ENCODE assay signal across 13 cellular contexts in genomic region chr9:71741841-71742648, GRCh38. TPM values are rescaled to one million over a fixed set of nuclear protein-coding genes. Genes with fewer than 3 reads are reported as not detected.
A peak's percentile ranks its signal among the peaks of the same experiment; 100 is the strongest.
DNase-seq lines count a peak whose midpoint lies in the region; ATAC-seq and TF ChIP-seq lines count a peak whose summit lies in the region.
"Had no signal": no experiment of that assay in that cellular context is flagged by ENCODE, and none has a peak within 500 bp of the region (broad histone marks: within the 10 kb centered on the region; RNA-seq: fewer than 3 reads in every experiment).

No MANE protein-coding gene starts in this region.

- peaks cover 10 to 35% (median 14%) of the 10 kb centered on the region in 3 experiments for H3K36me3 ChIP-seq in naive thymus-derived CD4-positive, alpha-beta T cell (ENCODE audit: control insufficient read depth in 2 of 3, insufficient read depth in 3 of 3, low read length in 3 of 3)
- H3K36me3 ChIP-seq in WERI-Rb-1: no peaks in the 10 kb centered on the region

- H3K27ac Mint-ChIP-seq in naive thymus-derived CD4-positive, alpha-beta T cell: peak overlapping the region in 5 of 9 donors; percentile 11 to 71 (median 46)
- H3K27ac Mint-ChIP-seq in effector memory CD8-positive, alpha-beta T cell: peak overlapping the region in 1 of 2 donors; percentile 33
- H3K27ac Mint-ChIP-seq: activated T-helper 17 cell treated with anti-CD3 and anti-CD28 coated beads, Interleukin-2, amount 50 U/mL, for 72 hours; nephron progenitor cell; stimulated activated naive CD8-positive, alpha-beta T cell treated with anti-CD3 and anti-CD28 coated beads, Interleukin-15, Interleukin-2, amounts not matched to agents 100 ng/mL and 50 ng/mL, for 24 hours had no signal

- CTCF ChIA-PET in naive thymus-derived CD4-positive, alpha-beta T cell (lab: Charles Lee): no interaction called here

- peaks cover 10 to 51% (median 38%) of the 10 kb centered on the region in 5 donors for H3K36me3 Mint-ChIP-seq in naive thymus-derived CD4-positive, alpha-beta T cell
- H3K36me3 Mint-ChIP-seq in effector memory CD8-positive, alpha-beta T cell (ENCODE audit: insufficient read depth): peaks cover 85% of the 10 kb centered on the region

- no peaks in the 10 kb centered on the region for H3K27me3 Mint-ChIP-seq in naive thymus-derived CD4-positive, alpha-beta T cell
- H3K27me3 Mint-ChIP-seq in effector memory CD8-positive, alpha-beta T cell: no peaks in the 10 kb centered on the region
- H3K27me3 Mint-ChIP-seq: activated T-helper 17 cell treated with anti-CD3 and anti-CD28 coated beads, Interleukin-2, amount 50 U/mL, for 72 hours; stimulated activated naive CD8-positive, alpha-beta T cell treated with anti-CD3 and anti-CD28 coated beads, Interleukin-15, Interleukin-2, amounts not matched to agents 100 ng/mL and 50 ng/mL, for 24 hours had no signal

- no peaks in the 10 kb centered on the region for H3K27me3 ChIP-seq in naive thymus-derived CD4-positive, alpha-beta T cell (ENCODE audit: control insufficient read depth in 2 of 2, insufficient read depth in 2 of 2, low read length in 2 of 2)
- H3K27me3 ChIP-seq in WERI-Rb-1 (ENCODE audit: insufficient read depth, low read depth, severe bottlenecking): no peaks in the 10 kb centered on the region
- H3K27me3 ChIP-seq: BLaER1 treated with 17β-estradiol and CSF1 and Interleukin-3, amounts not matched to agents 10 nM and 100 nM had no signal

- H3K4me3 ChIP-seq in naive thymus-derived CD4-positive, alpha-beta T cell (ENCODE audit: low read length): no peak overlapping the region
- no peak overlapping the region for H3K4me3 ChIP-seq in WERI-Rb-1 (ENCODE audit: low read depth, low read length)
- H3K4me3 ChIP-seq: BLaER1 treated with 17β-estradiol and CSF1 and Interleukin-3, amounts not matched to agents 10 nM and 100 nM had no signal

- no peaks in the 10 kb centered on the region for H3K9me3 ChIP-seq in naive thymus-derived CD4-positive, alpha-beta T cell (ENCODE audit: control insufficient read depth in 2 of 3, low read length in 3 of 3)
- no peaks in the 10 kb centered on the region for H3K9me3 ChIP-seq in WERI-Rb-1 (ENCODE audit: severe bottlenecking)
- H3K9me3 ChIP-seq: BLaER1 treated with 17β-estradiol and CSF1 and Interleukin-3, amounts not matched to agents 10 nM and 100 nM had no signal

- H3K9me3 Mint-ChIP-seq in naive thymus-derived CD4-positive, alpha-beta T cell: peaks cover 0 to 2% (median 0%) of the 10 kb centered on the region in 11 donors
- no peaks in the 10 kb centered on the region for H3K9me3 Mint-ChIP-seq in effector memory CD8-positive, alpha-beta T cell
- H3K9me3 Mint-ChIP-seq: activated T-helper 17 cell treated with anti-CD3 and anti-CD28 coated beads, Interleukin-2, amount 50 U/mL, for 72 hours; nephron progenitor cell; stimulated activated naive CD8-positive, alpha-beta T cell treated with anti-CD3 and anti-CD28 coated beads, Interleukin-15, Interleukin-2, amounts not matched to agents 100 ng/mL and 50 ng/mL, for 24 hours had no signal

- H3K27ac ChIP-seq in naive thymus-derived CD4-positive, alpha-beta T cell (ENCODE audit: low read depth, low read length): no peak overlapping the region
- no peak overlapping the region for H3K27ac ChIP-seq in WERI-Rb-1
- H3K27ac ChIP-seq: BLaER1 treated with 17β-estradiol and CSF1 and Interleukin-3, amounts not matched to agents 10 nM and 100 nM; RWPE1 had no signal

- POLR2A ChIA-PET in naive thymus-derived CD4-positive, alpha-beta T cell (lab: Charles Lee): interaction anchor here (0.6 kb wide), 1 partner anchor 25 kb away, joined by 3 read pairs; no protein-coding TSS in a partner anchor

- in situ Hi-C loops in SK-MEL-5 (cut with HindIII; ENCODE audit: low pct_unique_long_range_greater_than_20kb, low sequenced_read_pairs): no loop called here

- DNase-seq in CMK (ENCODE audit: low read depth): peak; percentile 39
- peak; percentile 87 for DNase-seq in SK-MEL-5 (ENCODE audit: low read depth, low spot score)
- peak; percentile 83 to 93 for DNase-seq in erythroblast (lab: John Stamatoyannopoulos, UW)
- DNase-seq in naive thymus-derived CD4-positive, alpha-beta T cell: no peak
- no peak for DNase-seq in T1000 (lab: John Stamatoyannopoulos, UW)
- DNase-seq in effector memory CD8-positive, alpha-beta T cell: no peak
- no peak for DNase-seq in WERI-Rb-1
- DNase-seq: nephron progenitor cell had no signal

- peaks cover 7 to 51% (median 22%) of the 10 kb centered on the region in 7 donors for H3K4me1 Mint-ChIP-seq in naive thymus-derived CD4-positive, alpha-beta T cell
- H3K4me1 Mint-ChIP-seq in effector memory CD8-positive, alpha-beta T cell (ENCODE audit: low read depth in 2 of 2): peaks cover 3 to 28% of the 10 kb centered on the region in 2 donors
- H3K4me1 Mint-ChIP-seq: activated T-helper 17 cell treated with anti-CD3 and anti-CD28 coated beads, Interleukin-2, amount 50 U/mL, for 72 hours; nephron progenitor cell had no signal

- H3K4me3 Mint-ChIP-seq in naive thymus-derived CD4-positive, alpha-beta T cell: no peak overlapping the region
- no peak overlapping the region for H3K4me3 Mint-ChIP-seq in effector memory CD8-positive, alpha-beta T cell
- H3K4me3 Mint-ChIP-seq: activated T-helper 17 cell treated with anti-CD3 and anti-CD28 coated beads, Interleukin-2, amount 50 U/mL, for 72 hours; nephron progenitor cell; stimulated activated naive CD8-positive, alpha-beta T cell treated with anti-CD3 and anti-CD28 coated beads, Interleukin-15, Interleukin-2, amounts not matched to agents 100 ng/mL and 50 ng/mL, for 24 hours had no signal

- intact Hi-C loops in naive thymus-derived CD4-positive, alpha-beta T cell (cut with micrococcal nuclease): no loop called here

- TF ChIP-seq CTCF in WERI-Rb-1 (IDR thresholded peaks at IDR 0.05; ENCODE audit: low read depth, low read length): no peak

- no peak for TF ChIP-seq POLR2A in erythroblast (IDR thresholded peaks at IDR 0.05; ENCODE audit: low read length)

- no peak for ATAC-seq in naive thymus-derived CD4-positive, alpha-beta T cell
- no peak for ATAC-seq in effector memory CD8-positive, alpha-beta T cell (replicated peaks)
- no peak for ATAC-seq in HG03378 (IDR thresholded peaks at IDR 0.05; ENCODE audit: unreplicated experiment)
- ATAC-seq: activated T-helper 17 cell treated with anti-CD3 and anti-CD28 coated beads, Interleukin-2, amount 50 U/mL, for 72 hours had no signal

- H3K4me1 ChIP-seq in naive thymus-derived CD4-positive, alpha-beta T cell (ENCODE audit: control insufficient read depth in 2 of 2, insufficient read depth in 2 of 2, low read length in 2 of 2): no peaks in the 10 kb centered on the region

RNA-seq across cellular contexts. Expression of gene CEMIP2, which starts 26.3 kb away (rescaled TPM):
- total RNA-seq in SK-MEL-5 (2014; rRNA removed; shearing (Covaris generic)): 98.8 and 100 TPM in 2 replicates
- 356 and 366 TPM in 2 replicates for polyA plus RNA-seq in SK-MEL-5 (2015; cell fraction: cytosol; rRNA removed)
- 138 and 145 TPM in 2 replicates for polyA plus RNA-seq in SK-MEL-5 (2015; cell fraction: nucleus; rRNA removed)
- total RNA-seq in naive thymus-derived CD4-positive, alpha-beta T cell: 100 to 1,000 TPM in 3 of 5 experiments, 10 to 100 TPM in 2; 69.5 to 183 (median 103) TPM
- 10 to 100 TPM; 17.6 to 29.6 TPM for polyA plus RNA-seq in naive thymus-derived CD4-positive, alpha-beta T cell

Comparison
In these comparisons a context has a peak if more than half of its experiments do, and no peak if none do; other contexts are left out.
1. DNase-seq: peak in CMK (single experiment), SK-MEL-5 (single experiment) and erythroblast (2 of 2); none in naive thymus-derived CD4-positive, alpha-beta T cell (0 of 9), T1000 (single experiment), effector memory CD8-positive, alpha-beta T cell (0 of 3) and WERI-Rb-1 (single experiment).